ENCODE assay signal across 17 cellular contexts in genomic region chr2:191656389-191656788, GRCh38. TPM values are rescaled to one million over a fixed set of nuclear protein-coding genes. Genes with fewer than 3 reads are reported as not detected.
A peak's percentile ranks its signal among the peaks of the same experiment; 100 is the strongest.
DNase-seq lines count a peak whose midpoint lies in the region; ATAC-seq and TF ChIP-seq lines count a peak whose summit lies in the region.
"Had no signal": no experiment of that assay in that cellular context is flagged by ENCODE, and none has a peak within 500 bp of the region (broad histone marks: within the 10 kb centered on the region; RNA-seq: fewer than 3 reads in every experiment).

No MANE protein-coding gene starts in this region.

- no TSS peak for BruUV-seq in PC-3 (replicated peaks; lab: Mats Ljungman, UMichigan)

- no peaks in the 10 kb centered on the region for H3K9me3 Mint-ChIP-seq in endothelial cell (ENCODE audit: unreplicated experiment)

- H3K4me1 ChIP-seq in PC-3 (ENCODE audit: insufficient read depth, low read length) = peaks cover 15% of the 10 kb centered on the region

- H3K27me3 ChIP-seq in AG04450 (ENCODE audit: control insufficient read depth, insufficient read depth, low read length) (no peaks in the 10 kb centered on the region), PC-3 (ENCODE audit: low read length) (no peaks in the 10 kb centered on the region)
- H3K27me3 ChIP-seq: neutrophil, tibial nerve had no signal

- H2AFZ ChIP-seq in PC-3 (ENCODE audit: low read length) = no peak overlapping the region

- no peaks in the 10 kb centered on the region for H3K79me2 ChIP-seq in PC-3 (ENCODE audit: low read length)

- no peak overlapping the region for H3K27ac Mint-ChIP-seq in endothelial cell (ENCODE audit: unreplicated experiment)
- H3K27ac Mint-ChIP-seq: activated CD4-positive, alpha-beta T cell treated with anti-CD3 and anti-CD28 coated beads, Interleukin-2, amount 10 ng/mL, durations not matched to agents 24 days and 14 days; T-helper 2 cell treated with Interferon-gamma antibody and Interleukin-4, amounts not matched to agents 5 μg/mL and 100 μg/mL, for 36 hours had no signal

- H3K36me3 ChIP-seq in PC-3 (ENCODE audit: low read depth, low read length) = no peaks in the 10 kb centered on the region
- H3K36me3 ChIP-seq: neutrophil, tibial nerve had no signal

- no peak overlapping the region for H3K4me3 Mint-ChIP-seq in endothelial cell (ENCODE audit: unreplicated experiment)
- H3K4me3 Mint-ChIP-seq: activated CD4-positive, alpha-beta T cell treated with anti-CD3 and anti-CD28 coated beads, Interleukin-2, amount 10 ng/mL, durations not matched to agents 24 days and 14 days; T-helper 2 cell treated with Interferon-gamma antibody and Interleukin-4, amounts not matched to agents 5 μg/mL and 100 μg/mL, for 36 hours had no signal

- H3K36me3 Mint-ChIP-seq in endothelial cell (ENCODE audit: low read depth, unreplicated experiment) = no peaks in the 10 kb centered on the region

- H3K4me3 ChIP-seq in AG04450 (ENCODE audit: low read depth, low read length) = no peak overlapping the region
- H3K4me3 ChIP-seq in PC-3 (ENCODE audit: low read length) = no peak overlapping the region
- H3K4me3 ChIP-seq: tibial nerve had no signal

- H3K27me3 Mint-ChIP-seq in endothelial cell (ENCODE audit: unreplicated experiment) = no peaks in the 10 kb centered on the region
- H3K27me3 Mint-ChIP-seq: activated CD4-positive, alpha-beta T cell treated with anti-CD3 and anti-CD28 coated beads, Interleukin-2, amount 10 ng/mL, durations not matched to agents 24 days and 14 days had no signal

- H4K20me1 ChIP-seq in PC-3 (ENCODE audit: low read length) = no peaks in the 10 kb centered on the region

- no peak for ATAC-seq in PC-3
- ATAC-seq in GM21526 (IDR thresholded peaks at IDR 0.05; ENCODE audit: low FRiP score, unreplicated experiment) = no peak

- peaks cover 6% of the 10 kb centered on the region for H3K4me1 Mint-ChIP-seq in endothelial cell (ENCODE audit: unreplicated experiment)

- DNase-seq in AG04450 (ENCODE audit: low read depth, low spot score) (no peak), PC-3 (peak; percentile 15), fibroblast of peridontal ligament (ENCODE audit: extremely low read depth) (peak; percentile 96), myocyte (ENCODE audit: low read depth) (peak; percentile 56), endothelial cell (ENCODE audit: low spot score) (no peak), DMS53 (lab: John Stamatoyannopoulos, UW) (no peak), UCSD-AML1 (lab: John Stamatoyannopoulos, UW; ENCODE audit: unreplicated experiment) (no peak)
- DNase-seq: activated CD4-positive, alpha-beta T cell treated with anti-CD3 and anti-CD28 coated beads, Interleukin-2, amount 10 ng/mL, durations not matched to agents 24 days and 14 days; AML-193; DMS79; effector CD8-positive, alpha-beta T cell; mesendoderm; NCI-H146 had no signal

- H3K27ac ChIP-seq in AG04450 (ENCODE audit: low read depth, low read length) = peak overlapping the region; percentile 47
- H3K27ac ChIP-seq in PC-3 (ENCODE audit: low read length) = no peak overlapping the region
- H3K27ac ChIP-seq: neutrophil had no signal

- TF ChIP-seq CTCF in AG04450 (IDR thresholded peaks at IDR 0.05; ENCODE audit: low read depth, low read length) (no peak), PC-3 (conservative IDR thresholded peaks at IDR 0.05; ENCODE audit: low read depth, low read length) (no peak), endothelial cell (IDR thresholded peaks at IDR 0.05; ENCODE audit: unreplicated experiment) (no peak)

- CTCF ChIA-PET in AG04450 (lab: Charles Lee) (no interaction called here), PC-3 (lab: Charles Lee) (no interaction called here)

- no peaks in the 10 kb centered on the region for H3F3A ChIP-seq in PC-3 (ENCODE audit: low read length, unreplicated experiment)

- H3K4me2 ChIP-seq in PC-3 (ENCODE audit: low read length) = no peak overlapping the region

- H3K9me3 ChIP-seq in AG04450 (ENCODE audit: control insufficient read depth, insufficient read depth, low read length) (no peaks in the 10 kb centered on the region), PC-3 (ENCODE audit: low read length) (no peaks in the 10 kb centered on the region)
- H3K9me3 ChIP-seq: neutrophil, tibial nerve had no signal

- no peak overlapping the region for H3K9ac ChIP-seq in PC-3 (ENCODE audit: low read length)

- POLR2A ChIA-PET in AG04450 (lab: Yijun Ruan, JAX) (interaction anchor here (2.0 kb wide), 1 partner anchor 21 kb away, joined by 13 read pairs; the partner anchor contains the start of gene NABP1), PC-3 (lab: Charles Lee; ENCODE audit: unreplicated experiment) (interaction anchor here (0.6 kb wide), 1 partner anchor 386 kb away, joined by 3 read pairs; no protein-coding TSS in a partner anchor)

- intact Hi-C loops in PC-3 (cut with micrococcal nuclease) = no loop called here

- H3K9me2 ChIP-seq in PC-3 (replicated peaks; ENCODE audit: low read length) = no peaks in the 10 kb centered on the region

RNA-seq across cellular contexts. Expression of gene NABP1, which starts 21.5 kb away (rescaled TPM):
- 138 and 204 TPM in 2 replicates for polyA plus RNA-seq in AG04450 (2011; rRNA removed)
- 137 and 201 TPM in 2 replicates for polyA minus RNA-seq in AG04450 (2011; rRNA and poly(A)+ RNA removed)
- 45.4 and 56.8 TPM in 2 replicates for total RNA-seq in PC-3 (2014; rRNA removed)
- total RNA-seq in myocyte = 30.8 and 46.9 TPM in 2 replicates
- 35.4 TPM for polyA plus RNA-seq in myocyte (2012)
- 20.5 TPM for total RNA-seq in endothelial cell (ENCODE audit: unreplicated experiment)

Comparison
In these comparisons a context has a peak if more than half of its experiments do, and no peak if none do; other contexts are left out.
1. DNase-seq: peak in PC-3 (single experiment), fibroblast of peridontal ligament (single experiment) and myocyte (single experiment); none in AG04450 (single experiment), endothelial cell (single experiment), DMS53 (single experiment) and UCSD-AML1 (single experiment).